ENCODE assay signal across 23 cellular contexts in genomic region chr7:118615686-118616085, GRCh38.
"Had no signal": no experiment of that assay in that cellular context is flagged by ENCODE, and none has a peak within 500 bp of the region (broad histone marks: within the 10 kb centered on the region; RNA-seq: fewer than 3 reads in every experiment).

No MANE protein-coding gene starts in this region.

- H3K9me3 ChIP-seq: MG63, SK-N-SH had no signal

- H3K27ac ChIP-seq: RWPE1 had no signal

- H3K4me2 ChIP-seq: SK-N-SH had no signal

- H3K9me2 ChIP-seq: SK-N-SH had no signal

- DNase-seq: KBM-7; MG63; NCI-H1092; NCI-H1105 treated with DMSO at 0.1 percent for 48 hours; NCI-H1417 treated with DMSO at 0.1 percent for 48 hours; NCI-H146; NCI-H1694 treated with DMSO at 0.1 percent for 48 hours; NCI-H1930; NCI-H2081; NCI-H2107; NCI-H226; NCI-H446; NCI-H510A; NCI-H524 treated with DMSO at 0.1 percent for 48 hours; NCI-H69; NCI-H774; NK-92 treated with Interleukin-12 subunit alpha and Interleukin-12 subunit beta, amount 100 ng/mL, for 24 hours; PC-3; SHP77; SK-N-SH; SW 1271 had no signal

- H3K9ac ChIP-seq: SK-N-SH had no signal

- H3K36me3 ChIP-seq: MG63 had no signal

- ATAC-seq: Panc1, PC-3 had no signal

- H3K27me3 ChIP-seq: MG63 had no signal

- H3K4me3 ChIP-seq: MG63 had no signal
